Comparison of ENCODE assay signal across 25 cellular contexts in genomic region chr1:12410351-12410750, GRCh38.
"Had no signal": no experiment of that assay in that cellular context is flagged by ENCODE, and none has a peak within 500 bp of the region (broad histone marks: within the 10 kb centered on the region; RNA-seq: fewer than 3 reads in every experiment).

No MANE protein-coding gene starts in this region.

- FAIRE-seq: astrocyte, bronchial epithelial cell, endothelial cell of umbilical vein, keratinocyte, pancreas had no signal

- H3K4me3 Mint-ChIP-seq: activated CD4-positive, alpha-beta T cell treated with anti-CD3 and anti-CD28 coated beads for 36 hours; activated CD8-positive, alpha-beta memory T cell treated with anti-CD3 and anti-CD28 coated beads, Interleukin-2, amount 10 ng/mL, durations not matched to agents 7 days and 5 days; activated naive CD8-positive, alpha-beta T cell treated with anti-CD3 and anti-CD28 coated beads, Interleukin-2, amount 10 ng/mL, durations not matched to agents 7 days and 5 days; activated T-helper 17 cell treated with anti-CD3 and anti-CD28 coated beads, Interleukin-2, amount 50 U/mL, for 72 hours; memory B cell; naive thymus-derived CD4-positive, alpha-beta T cell; T-cell; WTC11 had no signal

- ATAC-seq: activated CD4-positive, alpha-beta T cell treated with anti-CD3 and anti-CD28 coated beads for 36 hours; activated CD8-positive, alpha-beta memory T cell treated with anti-CD3 and anti-CD28 coated beads, Interleukin-2, amount 10 ng/mL, durations not matched to agents 7 days and 5 days; activated T-helper 17 cell treated with anti-CD3 and anti-CD28 coated beads, Interleukin-2, amount 50 U/mL, for 72 hours; left ventricle myocardium superior; mucosa of descending colon; naive thymus-derived CD4-positive, alpha-beta T cell; T-cell; WTC11 had no signal

- H3K4me2 ChIP-seq: SK-N-SH had no signal

- H3K27me3 Mint-ChIP-seq: activated CD4-positive, alpha-beta T cell treated with anti-CD3 and anti-CD28 coated beads for 36 hours; activated CD8-positive, alpha-beta memory T cell treated with anti-CD3 and anti-CD28 coated beads, Interleukin-2, amount 10 ng/mL, durations not matched to agents 7 days and 5 days; activated naive CD8-positive, alpha-beta T cell treated with anti-CD3 and anti-CD28 coated beads, Interleukin-2, amount 10 ng/mL, durations not matched to agents 7 days and 5 days; activated T-helper 17 cell treated with anti-CD3 and anti-CD28 coated beads, Interleukin-2, amount 50 U/mL, for 72 hours; memory B cell; naive thymus-derived CD4-positive, alpha-beta T cell; T-cell had no signal

- H3K27ac ChIP-seq: neutrophil, pancreas had no signal

- H3K9me3 Mint-ChIP-seq: activated T-helper 17 cell treated with anti-CD3 and anti-CD28 coated beads, Interleukin-2, amount 50 U/mL, for 72 hours had no signal

- H3K9ac ChIP-seq: SK-N-SH had no signal

- H3K27me3 ChIP-seq: neutrophil, pancreas, spleen, tibial nerve had no signal

- H3K27ac Mint-ChIP-seq: activated CD4-positive, alpha-beta T cell treated with anti-CD3 and anti-CD28 coated beads for 36 hours; activated CD8-positive, alpha-beta memory T cell treated with anti-CD3 and anti-CD28 coated beads, Interleukin-2, amount 10 ng/mL, durations not matched to agents 7 days and 5 days; activated naive CD8-positive, alpha-beta T cell treated with anti-CD3 and anti-CD28 coated beads, Interleukin-2, amount 10 ng/mL, durations not matched to agents 7 days and 5 days; activated T-helper 17 cell treated with anti-CD3 and anti-CD28 coated beads, Interleukin-2, amount 50 U/mL, for 72 hours; memory B cell; naive thymus-derived CD4-positive, alpha-beta T cell; T-cell; WTC11 had no signal

- H3K9me2 ChIP-seq: SK-N-SH had no signal

- H3K9me3 ChIP-seq: mucosa of descending colon, pancreas, SK-N-SH, tibial nerve had no signal

- DNase-seq: activated CD4-positive, alpha-beta T cell treated with anti-CD3 and anti-CD28 coated beads for 36 hours; activated CD4-positive, alpha-beta T cell treated with anti-CD3 and anti-CD28 coated beads, Interleukin-2, amount 50 U/mL, for 48 hours; activated CD8-positive, alpha-beta memory T cell treated with anti-CD3 and anti-CD28 coated beads, Interleukin-2, amount 10 ng/mL, durations not matched to agents 7 days and 5 days; activated naive CD4-positive, alpha-beta T cell; activated naive CD8-positive, alpha-beta T cell treated with anti-CD3 and anti-CD28 coated beads, Interleukin-2, amount 10 ng/mL, durations not matched to agents 7 days and 5 days; dermis blood vessel endothelial cell; effector memory CD4-positive, alpha-beta T cell; glutamatergic neuron; naive thymus-derived CD4-positive, alpha-beta T cell; SK-N-SH; spleen; stimulated activated naive CD4-positive, alpha-beta T cell; T-cell had no signal

- H3K4me3 ChIP-seq: mucosa of descending colon, pancreas, spleen, tibial nerve had no signal

- H3K36me3 ChIP-seq: pancreas had no signal
